Comparison of ENCODE assay signal across 14 cellular contexts in the genomic region with DNA sequence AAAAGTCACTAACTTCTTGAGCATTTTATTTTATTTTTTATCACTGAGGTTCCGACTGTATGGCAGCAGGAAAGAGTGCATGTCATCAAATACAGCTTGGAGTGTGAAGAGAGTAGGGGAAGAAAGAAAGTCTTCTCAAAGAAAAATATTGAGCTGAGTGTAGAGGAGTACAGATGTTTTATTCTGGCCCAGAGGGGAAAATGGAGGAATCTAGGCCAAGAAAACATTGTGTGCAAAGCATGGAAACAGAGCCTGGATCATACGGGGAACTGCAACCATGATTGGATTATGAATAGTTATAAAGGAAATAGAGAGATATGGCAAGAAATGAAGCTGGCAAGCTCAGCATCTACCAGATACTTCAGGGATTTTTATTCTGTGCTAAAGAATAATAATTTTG.
A peak's percentile ranks its signal among the peaks of the same experiment; 100 is the strongest.
DNase-seq lines count a peak whose midpoint lies in the region; ATAC-seq and TF ChIP-seq lines count a peak whose summit lies in the region.
"Had no signal": no experiment of that assay in that cellular context is flagged by ENCODE, and none has a peak within 500 bp of the region (broad histone marks: within the 10 kb centered on the region; RNA-seq: fewer than 3 reads in every experiment).

No MANE protein-coding gene starts in this region.

- H3K27ac Mint-ChIP-seq in endothelial cell (ENCODE audit: unreplicated experiment) (peak overlapping the region; percentile 50), Calu3 (ENCODE audit: unreplicated experiment) (no peak overlapping the region)
- H3K27ac Mint-ChIP-seq: HFFc6 had no signal

- peaks cover 15% of the 10 kb centered on the region for H3K4me1 Mint-ChIP-seq in endothelial cell (ENCODE audit: unreplicated experiment)
- peaks cover 8% of the 10 kb centered on the region for H3K4me1 Mint-ChIP-seq in Calu3 (ENCODE audit: low read depth, unreplicated experiment)
- H3K4me1 Mint-ChIP-seq: CD4-positive, alpha-beta memory T cell had no signal

- CTCF ChIA-PET in Calu3 (lab: Charles Lee) = no interaction called here

- DNase-seq in heart left ventricle = no peak
- no peak for DNase-seq in left ventricle myocardium inferior
- no peak for DNase-seq in endothelial cell (ENCODE audit: low spot score)
- no peak for DNase-seq in left ventricle myocardium superior
- DNase-seq in Calu3 = no peak
- DNase-seq in stimulated activated CD4-positive, alpha-beta T cell treated with anti-CD3 and anti-CD28 coated beads, Interleukin-1b, Interleukin-23, amount 100 ng/mL, for 48 hours = no peak
- DNase-seq: C1 segment of cervical spinal cord; CD4-positive, alpha-beta memory T cell; COR-L47; DMS153; DND-41; GOT3; HFFc6 had no signal

- no peaks in the 10 kb centered on the region for H3K9me3 ChIP-seq in heart left ventricle
- no peaks in the 10 kb centered on the region for H3K9me3 ChIP-seq in left ventricle myocardium inferior (replicated peaks)
- H3K9me3 ChIP-seq: HAP-1 had no signal

- TF ChIP-seq POLR2A in heart left ventricle (IDR thresholded peaks at IDR 0.05) = no peak

- H3K36me3 ChIP-seq in heart left ventricle = peaks cover 0 to 8% (median 0%) of the 10 kb centered on the region in 9 donors
- no peaks in the 10 kb centered on the region for H3K36me3 ChIP-seq in left ventricle myocardium inferior
- H3K36me3 ChIP-seq: HAP-1 had no signal

- H3K9me3 Mint-ChIP-seq in endothelial cell (ENCODE audit: unreplicated experiment) (no peaks in the 10 kb centered on the region), Calu3 (ENCODE audit: low read depth, unreplicated experiment) (no peaks in the 10 kb centered on the region)
- H3K9me3 Mint-ChIP-seq: CD4-positive, alpha-beta memory T cell; HFFc6 had no signal

- BruUV-seq in Calu3 (replicated peaks; lab: Mats Ljungman, UMichigan) = no TSS peak

- ATAC-seq in heart left ventricle = peak in 3 of 4 donors; percentile 63 to 72 (median 65)
- peak; percentile 91 for ATAC-seq in left ventricle myocardium superior

- TF ChIP-seq CTCF in heart left ventricle (IDR thresholded peaks at IDR 0.05) = no peak
- no peak for TF ChIP-seq CTCF in left ventricle myocardium inferior (IDR thresholded peaks at IDR 0.05; ENCODE audit: borderline replicate concordance)
- no peak for TF ChIP-seq CTCF in endothelial cell (IDR thresholded peaks at IDR 0.05; ENCODE audit: unreplicated experiment)
- TF ChIP-seq CTCF in Calu3 (IDR thresholded peaks at IDR 0.05; ENCODE audit: unreplicated experiment) = no peak

- H3K4me3 ChIP-seq in heart left ventricle = no peak overlapping the region
- no peak overlapping the region for H3K4me3 ChIP-seq in left ventricle myocardium inferior
- H3K4me3 ChIP-seq: HAP-1 had no signal

- 40 to 74% (median 56%) methylated on average over 2 of the region's 2 CpGs for WGBS in heart left ventricle, 4 donors

- H3K4me3 Mint-ChIP-seq in endothelial cell (ENCODE audit: unreplicated experiment) (no peak overlapping the region), Calu3 (ENCODE audit: low read depth, unreplicated experiment) (no peak overlapping the region)
- H3K4me3 Mint-ChIP-seq: CD4-positive, alpha-beta memory T cell; HFFc6 had no signal

- intact Hi-C loops in heart left ventricle (cut with DNase I) = no loop called here
- intact Hi-C loops in left ventricle myocardium inferior (cut with micrococcal nuclease) = no loop called here
- intact Hi-C loops in left ventricle myocardium superior (cut with micrococcal nuclease) = no loop called here
- intact Hi-C loops in Calu3 (cut with micrococcal nuclease; ENCODE audit: unreplicated experiment) = no loop called here

- H3K27me3 Mint-ChIP-seq in endothelial cell (ENCODE audit: unreplicated experiment) = no peaks in the 10 kb centered on the region
- no peaks in the 10 kb centered on the region for H3K27me3 Mint-ChIP-seq in Calu3 (ENCODE audit: unreplicated experiment)
- H3K27me3 Mint-ChIP-seq: CD4-positive, alpha-beta memory T cell had no signal

- H3K27me3 ChIP-seq in heart left ventricle (no peaks in the 10 kb centered on the region), left ventricle myocardium inferior (ENCODE audit: low read depth) (peaks cover 15% of the 10 kb centered on the region)

- H3K27ac ChIP-seq in heart left ventricle (no peak overlapping the region), left ventricle myocardium inferior (replicated peaks) (no peak overlapping the region)

- H3K4me1 ChIP-seq in heart left ventricle (peaks cover 0 to 6% (median 0%) of the 10 kb centered on the region in 12 donors), left ventricle myocardium inferior (no peaks in the 10 kb centered on the region)
- H3K4me1 ChIP-seq: HAP-1 had no signal

- H3K36me3 Mint-ChIP-seq in endothelial cell (ENCODE audit: low read depth, unreplicated experiment) = peaks cover 4% of the 10 kb centered on the region
- no peaks in the 10 kb centered on the region for H3K36me3 Mint-ChIP-seq in Calu3 (ENCODE audit: insufficient read depth, unreplicated experiment)
- H3K36me3 Mint-ChIP-seq: CD4-positive, alpha-beta memory T cell had no signal
